Comparison of ENCODE assay signal across 8 cellular contexts in genomic region chr9:131635285-131635684, GRCh38.
A peak's percentile ranks its signal among the peaks of the same experiment; 100 is the strongest.
DNase-seq lines count a peak whose midpoint lies in the region; ATAC-seq and TF ChIP-seq lines count a peak whose summit lies in the region.

No MANE protein-coding gene starts in this region.

- no peak overlapping the region for H3K23ac ChIP-seq in trophoblast cell (ENCODE audit: low read length)

- intact Hi-C loops in activated T-helper 2 cell treated with anti-CD3 and anti-CD28 coated beads, Interferon-gamma antibody, Interleukin-2, Interleukin-4, amounts not matched to agents 10 μg/mL and 5 μg/mL and 100 μg/mL, durations not matched to agents 14 hours and 24 hours and 36 hours (cut with micrococcal nuclease): no loop called here
- intact Hi-C loops in transverse colon (cut with DNase I; ENCODE audit: low total_unique reads): no loop called here

- H3K14ac ChIP-seq in trophoblast cell (ENCODE audit: low read length): no peak overlapping the region

- peaks cover 6% of the 10 kb centered on the region for H3K79me1 ChIP-seq in trophoblast cell (ENCODE audit: low read length)

- H3K4me1 ChIP-seq in HAP-1 (peaks cover 13% of the 10 kb centered on the region), Peyer's patch (peaks cover 3 to 16% (median 4%) of the 10 kb centered on the region in 4 donors), trophoblast cell (ENCODE audit: control insufficient read depth in 1 of 2, insufficient read depth in 2 of 2, low read length in 2 of 2) (peaks cover 12 to 13% of the 10 kb centered on the region in 2 experiments), transverse colon (peaks cover 12 to 41% (median 20%) of the 10 kb centered on the region in 4 donors)

- no peak overlapping the region for H2AFZ ChIP-seq in trophoblast cell (ENCODE audit: insufficient read depth, low read length, poor library complexity)

- H3K36me3 Mint-ChIP-seq in activated T-helper 2 cell treated with anti-CD3 and anti-CD28 coated beads, Interferon-gamma antibody, Interleukin-2, Interleukin-4, amounts not matched to agents 10 μg/mL and 5 μg/mL and 100 μg/mL, durations not matched to agents 14 hours and 24 hours and 36 hours (ENCODE audit: low read depth): peaks cover 84% of the 10 kb centered on the region

- peak in 3 of 6 experiments; percentile 20 to 41 (median 36) for TF ChIP-seq CTCF in Peyer's patch (IDR thresholded peaks at IDR 0.05)
- TF ChIP-seq CTCF in foreskin fibroblast (IDR thresholded peaks at IDR 0.05; ENCODE audit: low read depth, low read length): no peak
- TF ChIP-seq CTCF in transverse colon (IDR thresholded peaks at IDR 0.05): peak in 1 of 5 experiments; percentile 18

- no peaks in the 10 kb centered on the region for H3K27me3 ChIP-seq in HAP-1 (ENCODE audit: low read depth)
- no peaks in the 10 kb centered on the region for H3K27me3 ChIP-seq in Peyer's patch
- H3K27me3 ChIP-seq in trophoblast cell (ENCODE audit: insufficient read depth, low read length): no peaks in the 10 kb centered on the region
- H3K27me3 ChIP-seq in transverse colon: no peaks in the 10 kb centered on the region

- H3K79me2 ChIP-seq in trophoblast cell (ENCODE audit: control insufficient read depth, insufficient read depth, low read length, poor library complexity): no peaks in the 10 kb centered on the region

- in situ Hi-C loops in HAP-1 (cut with MboI; ENCODE audit: low sequenced_read_pairs) (no loop called here), transverse colon (cut with MboI; ENCODE audit: low pct_ligation_motif_present in 1 of 4, low pct_unique_long_range_greater_than_20kb in 1 of 4, low sequenced_read_pairs in 3 of 4) (no loop called here)

- H4K12ac ChIP-seq in trophoblast cell (ENCODE audit: low read depth, low read length): no peak overlapping the region

- ATAC-seq in GM21515 (IDR thresholded peaks at IDR 0.05; ENCODE audit: unreplicated experiment): no peak

- H2BK5ac ChIP-seq in trophoblast cell (ENCODE audit: low read depth, low read length, poor library complexity): peak overlapping the region; percentile 27

- peaks cover 39% of the 10 kb centered on the region for H3K4me1 Mint-ChIP-seq in activated T-helper 2 cell treated with anti-CD3 and anti-CD28 coated beads, Interferon-gamma antibody, Interleukin-2, Interleukin-4, amounts not matched to agents 10 μg/mL and 5 μg/mL and 100 μg/mL, durations not matched to agents 14 hours and 24 hours and 36 hours (ENCODE audit: low read depth)

- H3K4ac ChIP-seq in trophoblast cell (ENCODE audit: low read depth, low read length): no peak overlapping the region

- H3K9ac ChIP-seq in trophoblast cell (ENCODE audit: low read length): no peak overlapping the region

- no CpG with 5 or more reads among the region's 6 CpGs for WGBS in trophoblast cell (ENCODE audit: extremely low coverage, insufficient coverage, insufficient read length)
- 10% methylated on average over 6 of the region's 6 CpGs; no CpG with 5 or more reads in 1 of the 2 donors for WGBS in transverse colon (ENCODE audit: low coverage in 1 of 2), 2 donors

- DNase-seq in HAP-1 (ENCODE audit: low spot score in 2 of 2) (peak; percentile 68 to 82), Peyer's patch (peak; percentile 69 to 95 (median 84)), foreskin fibroblast (peak; percentile 96 to 97), trophoblast cell (peak; percentile 94 to 96), transverse colon (peak; percentile 90), NCI-H2107 (lab: John Stamatoyannopoulos, UW) (no peak)
- peak; percentile 71 for DNase-seq in activated T-helper 2 cell treated with anti-CD3 and anti-CD28 coated beads, Interferon-gamma antibody, Interleukin-2, Interleukin-4, amounts not matched to agents 10 μg/mL and 5 μg/mL and 100 μg/mL, durations not matched to agents 14 hours and 24 hours and 36 hours (ENCODE audit: low spot score)

- H4K91ac ChIP-seq in trophoblast cell (ENCODE audit: low read depth, low read length): no peak overlapping the region

- no peak overlapping the region for H2BK12ac ChIP-seq in trophoblast cell (ENCODE audit: low read length)

- H3K27ac Mint-ChIP-seq in activated T-helper 2 cell treated with anti-CD3 and anti-CD28 coated beads, Interferon-gamma antibody, Interleukin-2, Interleukin-4, amounts not matched to agents 10 μg/mL and 5 μg/mL and 100 μg/mL, durations not matched to agents 14 hours and 24 hours and 36 hours: peak overlapping the region; percentile 82

- no peak overlapping the region for H3K18ac ChIP-seq in trophoblast cell (ENCODE audit: low read length)

- no peak overlapping the region for H3K4me3 Mint-ChIP-seq in activated T-helper 2 cell treated with anti-CD3 and anti-CD28 coated beads, Interferon-gamma antibody, Interleukin-2, Interleukin-4, amounts not matched to agents 10 μg/mL and 5 μg/mL and 100 μg/mL, durations not matched to agents 14 hours and 24 hours and 36 hours (ENCODE audit: low read depth)

- no peaks in the 10 kb centered on the region for H3K27me3 Mint-ChIP-seq in activated T-helper 2 cell treated with anti-CD3 and anti-CD28 coated beads, Interferon-gamma antibody, Interleukin-2, Interleukin-4, amounts not matched to agents 10 μg/mL and 5 μg/mL and 100 μg/mL, durations not matched to agents 14 hours and 24 hours and 36 hours (ENCODE audit: low read depth)

- H2BK120ac ChIP-seq in trophoblast cell (ENCODE audit: insufficient read depth, low read length, poor library complexity): no peak overlapping the region

- H3K27ac ChIP-seq in Peyer's patch: peak overlapping the region; percentile 61 to 94 (median 77)
- H3K27ac ChIP-seq in trophoblast cell (ENCODE audit: low read depth, low read length): peak overlapping the region; percentile 51
- peak overlapping the region; percentile 82 to 89 (median 83) for H3K27ac ChIP-seq in transverse colon

- H3K36me3 ChIP-seq in HAP-1 (replicated peaks): peaks cover 10% of the 10 kb centered on the region
- H3K36me3 ChIP-seq in Peyer's patch: peaks cover 0 to 34% (median 0%) of the 10 kb centered on the region in 3 donors
- peaks cover 9 to 21% of the 10 kb centered on the region in 2 experiments for H3K36me3 ChIP-seq in trophoblast cell (ENCODE audit: control insufficient read depth in 1 of 2, insufficient read depth in 2 of 2, low read length in 2 of 2)
- no peaks in the 10 kb centered on the region for H3K36me3 ChIP-seq in transverse colon

- TF ChIP-seq EP300 in transverse colon (IDR thresholded peaks at IDR 0.05; ENCODE audit: low read depth): peak; percentile 6

- H3K9me3 Mint-ChIP-seq in activated T-helper 2 cell treated with anti-CD3 and anti-CD28 coated beads, Interferon-gamma antibody, Interleukin-2, Interleukin-4, amounts not matched to agents 10 μg/mL and 5 μg/mL and 100 μg/mL, durations not matched to agents 14 hours and 24 hours and 36 hours: no peaks in the 10 kb centered on the region

- H3K4me3 ChIP-seq in HAP-1: no peak overlapping the region
- H3K4me3 ChIP-seq in Peyer's patch: no peak overlapping the region
- no peak overlapping the region for H3K4me3 ChIP-seq in foreskin fibroblast (ENCODE audit: low read depth in 1 of 2, low read length in 2 of 2)
- no peak overlapping the region for H3K4me3 ChIP-seq in trophoblast cell (ENCODE audit: low read depth, low read length)
- H3K4me3 ChIP-seq in transverse colon: no peak overlapping the region

- no peak overlapping the region for H2AK5ac ChIP-seq in trophoblast cell (ENCODE audit: low read length)

- no peak overlapping the region for H3K4me2 ChIP-seq in trophoblast cell (ENCODE audit: low read length)

- no peak overlapping the region for H4K8ac ChIP-seq in trophoblast cell (ENCODE audit: low read depth, low read length)

- TF ChIP-seq POLR2A in Peyer's patch (IDR thresholded peaks at IDR 0.05): peak; percentile 16 to 56
- TF ChIP-seq POLR2A in transverse colon (IDR thresholded peaks at IDR 0.05): peak; percentile 64

- H3K9me3 ChIP-seq in HAP-1 (no peaks in the 10 kb centered on the region), Peyer's patch (no peaks in the 10 kb centered on the region), trophoblast cell (ENCODE audit: insufficient read depth, low read depth, low read length) (peaks cover 2% of the 10 kb centered on the region), transverse colon (no peaks in the 10 kb centered on the region)
